8 cellular contexts compared by ENCODE assay signal in the genomic region with DNA sequence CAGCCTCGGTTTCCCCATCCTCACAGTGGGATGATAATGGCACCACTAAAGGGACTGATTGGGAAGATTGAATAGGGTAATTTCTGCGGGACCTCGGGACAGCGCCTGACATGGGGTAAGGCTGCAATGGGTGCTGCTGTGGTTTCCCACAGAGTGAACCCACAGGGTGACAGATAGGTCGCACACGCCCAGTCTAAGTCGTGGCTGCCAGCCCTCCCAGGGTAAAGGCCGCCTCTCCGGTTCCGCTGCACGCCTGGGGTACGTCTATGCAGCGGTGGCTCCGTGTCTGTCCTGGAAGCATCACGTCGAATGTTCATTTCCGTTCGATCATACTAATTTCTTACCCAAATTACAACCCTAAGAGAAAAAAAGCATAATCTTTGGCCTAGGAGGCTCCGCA. TPM values are rescaled to one million over a fixed set of nuclear protein-coding genes. Genes with fewer than 3 reads are reported as not detected.
DNase-seq lines count a peak whose midpoint lies in the region; ATAC-seq and TF ChIP-seq lines count a peak whose summit lies in the region.
"Had no signal": no experiment of that assay in that cellular context is flagged by ENCODE, and none has a peak within 500 bp of the region (broad histone marks: within the 10 kb centered on the region; RNA-seq: fewer than 3 reads in every experiment).

No MANE protein-coding gene starts in this region.

- H3K4me1 ChIP-seq in HUES6 (ENCODE audit: control insufficient read depth, insufficient read depth, low read length) (peaks cover 27% of the 10 kb centered on the region), hepatocyte (ENCODE audit: insufficient read depth) (peaks cover 22% of the 10 kb centered on the region)

- peaks cover 33% of the 10 kb centered on the region for H3K4me1 Mint-ChIP-seq in activated CD4-positive, alpha-beta T cell treated with anti-CD3 and anti-CD28 coated beads, Interleukin-2, amount 10 ng/mL, durations not matched to agents 7 days and 5 days

- H3K9me3 ChIP-seq in HUES6 (ENCODE audit: control insufficient read depth, insufficient read depth, low read depth, low read length) (no peaks in the 10 kb centered on the region), hepatocyte (ENCODE audit: low read depth) (no peaks in the 10 kb centered on the region)

- H3K27me3 ChIP-seq in HUES6 (ENCODE audit: control insufficient read depth, insufficient read depth, low read length) = peaks cover 56% of the 10 kb centered on the region
- peaks cover 61% of the 10 kb centered on the region for H3K27me3 ChIP-seq in hepatocyte

- no peak overlapping the region for H3K9ac ChIP-seq in HUES6 (ENCODE audit: low read length)

- H3K9me3 Mint-ChIP-seq in activated CD4-positive, alpha-beta T cell treated with anti-CD3 and anti-CD28 coated beads, Interleukin-2, amount 10 ng/mL, durations not matched to agents 7 days and 5 days = no peaks in the 10 kb centered on the region

- peak overlapping the region; percentile 99 for H3K4me2 ChIP-seq in hepatocyte

- WGBS in hepatocyte (ENCODE audit: low lambda C conversion rate, missing lambda C conversion rate) = 9% methylated on average over 19 of the region's 19 CpGs

- no peak for ATAC-seq in GM21423 (IDR thresholded peaks at IDR 0.05; ENCODE audit: unreplicated experiment)

- H3K4me3 ChIP-seq in HUES6 (ENCODE audit: low read depth, low read length) (peak overlapping the region; percentile 79), hepatocyte (peak overlapping the region; percentile 77)

- H2AFZ ChIP-seq in hepatocyte = peak overlapping the region; percentile 98

- H3K4me3 Mint-ChIP-seq in activated CD4-positive, alpha-beta T cell treated with anti-CD3 and anti-CD28 coated beads, Interleukin-2, amount 10 ng/mL, durations not matched to agents 7 days and 5 days = peak overlapping the region; percentile 58

- H3K27ac ChIP-seq in HUES6 (ENCODE audit: low read depth, low read length) (no peak overlapping the region), hepatocyte (no peak overlapping the region)

- H3K9me2 ChIP-seq in hepatocyte (replicated peaks; ENCODE audit: insufficient read depth) = no peaks in the 10 kb centered on the region

- no peak overlapping the region for H3K27ac Mint-ChIP-seq in activated CD4-positive, alpha-beta T cell treated with anti-CD3 and anti-CD28 coated beads, Interleukin-2, amount 10 ng/mL, durations not matched to agents 7 days and 5 days

- POLR2A ChIA-PET in activated CD4-positive, alpha-beta T cell treated with anti-CD3 and anti-CD28 coated beads, Interleukin-2, amount 10 ng/mL, durations not matched to agents 7 days and 5 days (lab: Charles Lee) = no interaction called here

- CTCF ChIA-PET in activated CD4-positive, alpha-beta T cell treated with anti-CD3 and anti-CD28 coated beads, Interleukin-2, amount 10 ng/mL, durations not matched to agents 7 days and 5 days (lab: Charles Lee) = interaction anchor here (0.5 to 0.8 kb wide), 2 partner anchors 49 to 264 kb away, joined by 3 read pairs; no protein-coding TSS in a partner anchor

- TF ChIP-seq CTCF in hepatocyte (IDR thresholded peaks at IDR 0.05; ENCODE audit: poor library complexity) = no peak

- peak; percentile 29 for DNase-seq in activated CD4-positive, alpha-beta T cell treated with anti-CD3 and anti-CD28 coated beads, Interleukin-2, amount 10 ng/mL, durations not matched to agents 7 days and 5 days
- DNase-seq in hepatocyte (ENCODE audit: low spot score) = no peak
- DNase-seq in stimulated activated CD8-positive, alpha-beta memory T cell treated with anti-CD3 and anti-CD28 coated beads, Interleukin-4, amount 100 ng/mL, for 48 hours = peak; percentile 28
- DNase-seq in glomerular visceral epithelial cell (ENCODE audit: extremely low spot score) = no peak
- no peak for DNase-seq in SK-N-DZ (ENCODE audit: low spot score)

- peaks cover 2% of the 10 kb centered on the region for H3K36me3 Mint-ChIP-seq in activated CD4-positive, alpha-beta T cell treated with anti-CD3 and anti-CD28 coated beads, Interleukin-2, amount 10 ng/mL, durations not matched to agents 7 days and 5 days (ENCODE audit: low read depth)

- no peaks in the 10 kb centered on the region for H4K20me1 ChIP-seq in hepatocyte (ENCODE audit: insufficient read depth, poor library complexity, severe bottlenecking)

- H3K79me2 ChIP-seq in hepatocyte = peaks cover 9% of the 10 kb centered on the region

- no peaks in the 10 kb centered on the region for H3K36me3 ChIP-seq in HUES6 (ENCODE audit: control insufficient read depth, insufficient read depth, low read length)
- no peaks in the 10 kb centered on the region for H3K36me3 ChIP-seq in hepatocyte (replicated peaks; ENCODE audit: insufficient read depth, low read depth)

- peaks cover 58% of the 10 kb centered on the region for H3K27me3 Mint-ChIP-seq in activated CD4-positive, alpha-beta T cell treated with anti-CD3 and anti-CD28 coated beads, Interleukin-2, amount 10 ng/mL, durations not matched to agents 7 days and 5 days

RNA-seq across cellular contexts. Expression of a gene that starts 0.6 kb away (rescaled TPM):
- not detected for total RNA-seq in activated CD4-positive, alpha-beta T cell treated with anti-CD3 and anti-CD28 coated beads, Interleukin-2, amount 10 ng/mL, durations not matched to agents 7 days and 5 days
- total RNA-seq in hepatocyte = 0.44 and 0.70 TPM in 2 replicates
- polyA plus RNA-seq in hepatocyte = 1.2 and 4.2 TPM in 2 replicates
- not detected in 2 replicates for polyA plus RNA-seq in SK-N-DZ (2014; cell fraction: cytosol; rRNA removed)
- not detected in 2 replicates for polyA plus RNA-seq in SK-N-DZ (2014; cell fraction: nucleus; rRNA removed)
- total RNA-seq: T-helper 2 cell treated with Interferon-gamma antibody and Interleukin-4, amounts not matched to agents 100 ng/mL and 5 ng/mL, for 36 hours had no signal

RNA-seq across cellular contexts. Expression of a gene that starts 4.0 kb away (rescaled TPM):
- total RNA-seq in activated CD4-positive, alpha-beta T cell treated with anti-CD3 and anti-CD28 coated beads, Interleukin-2, amount 10 ng/mL, durations not matched to agents 7 days and 5 days = 10 to 100 TPM; 29.7 to 30.5 TPM
- 7.0 and 10.2 TPM in 2 replicates for total RNA-seq in hepatocyte
- polyA plus RNA-seq in hepatocyte = 5.5 and 8.2 TPM in 2 replicates
- polyA plus RNA-seq in SK-N-DZ (2014; cell fraction: cytosol; rRNA removed) = 20.0 and 24.9 TPM in 2 replicates
- polyA plus RNA-seq in SK-N-DZ (2014; cell fraction: nucleus; rRNA removed) = 12.4 and 20.6 TPM in 2 replicates

RNA-seq across cellular contexts. Expression of a gene that starts 55.9 kb away (rescaled TPM):
- total RNA-seq in activated CD4-positive, alpha-beta T cell treated with anti-CD3 and anti-CD28 coated beads, Interleukin-2, amount 10 ng/mL, durations not matched to agents 7 days and 5 days = 10 to 100 TPM; 62.8 to 68.5 TPM
- total RNA-seq in hepatocyte = 49.5 and 61.0 TPM in 2 replicates
- polyA plus RNA-seq in hepatocyte = 12.0 and 13.5 TPM in 2 replicates
- polyA plus RNA-seq in SK-N-DZ (2014; cell fraction: cytosol; rRNA removed) = 17.2 and 19.4 TPM in 2 replicates
- 17.9 and 18.9 TPM in 2 replicates for polyA plus RNA-seq in SK-N-DZ (2014; cell fraction: nucleus; rRNA removed)

Comparison
In these comparisons a context has a peak if more than half of its experiments do, and no peak if none do; other contexts are left out.
1. DNase-seq: peak in activated CD4-positive, alpha-beta T cell treated with anti-CD3 and anti-CD28 coated beads, Interleukin-2, amount 10 ng/mL, durations not matched to agents 7 days and 5 days (single experiment) and stimulated activated CD8-positive, alpha-beta memory T cell treated with anti-CD3 and anti-CD28 coated beads, Interleukin-4, amount 100 ng/mL, for 48 hours (single experiment); none in hepatocyte (single experiment), glomerular visceral epithelial cell (single experiment) and SK-N-DZ (single experiment).